In genomic region chr9:106969696-106970095, GRCh38 we compare ENCODE assay signal across 1 cellular context.
TF ChIP-seq lines count a peak whose summit lies in the region.

No MANE protein-coding gene starts in this region.

TF ChIP-seq in WTC11, 78 proteins besides CTCF, POLR2A, EP300 and RAD21 (continued from another document):
- TF ChIP-seq PRRX2 (CRISPR knock-in tag; IDR thresholded peaks at IDR 0.05) (no peak), ZNF396 (CRISPR knock-in tag; IDR thresholded peaks at IDR 0.05; ENCODE audit: borderline replicate concordance) (no peak), NR2C2 (CRISPR knock-in tag; IDR thresholded peaks at IDR 0.05) (no peak), E2F5 (CRISPR knock-in tag; IDR thresholded peaks at IDR 0.05) (no peak), HMGA2 (CRISPR knock-in tag; IDR thresholded peaks at IDR 0.05) (no peak), TEAD1 (CRISPR knock-in tag; IDR thresholded peaks at IDR 0.05) (no peak)
